In genomic region chr20:63662813-63663189, GRCh38 we compare ENCODE assay signal across 35 cellular contexts.
"Had no signal": no experiment of that assay in that cellular context is flagged by ENCODE, and none has a peak within 500 bp of the region (broad histone marks: within the 10 kb centered on the region; RNA-seq: fewer than 3 reads in every experiment).

No MANE protein-coding gene starts in this region.

- H3K27me3 ChIP-seq: adrenal gland, body of pancreas, brain microvascular endothelial cell, breast epithelium had no signal

- H3K27ac Mint-ChIP-seq: activated B cell treated with CpG ODN at 0.5 μM for 24 hours; activated CD4-positive, alpha-beta memory T cell treated with anti-CD3 and anti-CD28 coated beads for 36 hours; activated CD4-positive, alpha-beta T cell treated with anti-CD3 and anti-CD28 coated beads, Interleukin-2, amount 10 ng/mL, durations not matched to agents 24 days and 14 days; activated CD8-positive, alpha-beta T cell treated with anti-CD3 and anti-CD28 coated beads for 36 hours; activated naive CD4-positive, alpha-beta T cell treated with anti-CD3 and anti-CD28 coated beads for 36 hours; activated naive CD8-positive, alpha-beta T cell treated with anti-CD3 and anti-CD28 coated beads for 36 hours; activated T-cell treated with anti-CD3 and anti-CD28 coated beads, Interleukin-2, amount 50 U/mL, for 72 hours; activated T-helper 1 cell treated with anti-CD3 and anti-CD28 coated beads, Interleukin-12 subunit alpha, Interleukin-12 subunit beta, Interleukin-2, Interleukin-4 antibody, amounts not matched to agents 30 ng/mL and 10 ng/mL and 1 ng/mL, durations not matched to agents 14 hours and 24 hours and 36 hours; activated T-helper 17 cell treated with anti-CD3 and anti-CD28 coated beads, Interleukin-2, amount 50 U/mL, for 72 hours; T-helper 1 cell treated with Interleukin-12 subunit alpha and Interleukin-12 subunit beta and Interleukin-4 antibody, amounts not matched to agents 30 μg/mL and 1 μg/mL, for 36 hours; T-helper 2 cell treated with Interferon-gamma antibody and Interleukin-4, amounts not matched to agents 5 μg/mL and 100 μg/mL, for 36 hours had no signal

- H3K9me3 Mint-ChIP-seq: activated B cell treated with CpG ODN at 0.5 μM for 24 hours; activated CD4-positive, alpha-beta memory T cell treated with anti-CD3 and anti-CD28 coated beads for 36 hours; activated CD4-positive, alpha-beta T cell treated with anti-CD3 and anti-CD28 coated beads, Interleukin-2, amount 10 ng/mL, durations not matched to agents 24 days and 14 days; activated CD8-positive, alpha-beta T cell treated with anti-CD3 and anti-CD28 coated beads for 36 hours; activated naive CD4-positive, alpha-beta T cell treated with anti-CD3 and anti-CD28 coated beads for 36 hours; activated naive CD4-positive, alpha-beta T cell treated with anti-CD3 and anti-CD28 coated beads, Interleukin-2, amount 50 U/mL, for 72 hours; activated naive CD8-positive, alpha-beta T cell treated with anti-CD3 and anti-CD28 coated beads for 36 hours; activated T-cell treated with anti-CD3 and anti-CD28 coated beads, Interleukin-2, amount 50 U/mL, for 4 hours; activated T-cell treated with anti-CD3 and anti-CD28 coated beads, Interleukin-2, amount 50 U/mL, for 72 hours; activated T-helper 1 cell treated with anti-CD3 and anti-CD28 coated beads, Interleukin-12 subunit alpha, Interleukin-12 subunit beta, Interleukin-2, Interleukin-4 antibody, amounts not matched to agents 30 ng/mL and 10 ng/mL and 1 ng/mL, durations not matched to agents 14 hours and 24 hours and 36 hours; activated T-helper 17 cell treated with anti-CD3 and anti-CD28 coated beads, Interleukin-2, amount 50 U/mL, for 72 hours; T-helper 1 cell treated with Interleukin-12 subunit alpha and Interleukin-12 subunit beta and Interleukin-4 antibody, amounts not matched to agents 30 μg/mL and 1 μg/mL, for 36 hours; T-helper 2 cell treated with Interferon-gamma antibody and Interleukin-4, amounts not matched to agents 5 μg/mL and 100 μg/mL, for 36 hours had no signal

- H3K4me3 ChIP-seq: adrenal gland, body of pancreas, breast epithelium had no signal

- H3K36me3 ChIP-seq: breast epithelium had no signal

- H3K4me3 Mint-ChIP-seq: activated CD4-positive, alpha-beta memory T cell treated with anti-CD3 and anti-CD28 coated beads for 36 hours; activated CD4-positive, alpha-beta T cell treated with anti-CD3 and anti-CD28 coated beads, Interleukin-2, amount 10 ng/mL, durations not matched to agents 24 days and 14 days; activated CD8-positive, alpha-beta T cell treated with anti-CD3 and anti-CD28 coated beads for 36 hours; activated naive CD4-positive, alpha-beta T cell treated with anti-CD3 and anti-CD28 coated beads for 36 hours; activated naive CD8-positive, alpha-beta T cell treated with anti-CD3 and anti-CD28 coated beads for 36 hours; activated T-cell treated with anti-CD3 and anti-CD28 coated beads, Interleukin-2, amount 50 U/mL, for 4 hours; activated T-cell treated with anti-CD3 and anti-CD28 coated beads, Interleukin-2, amount 50 U/mL, for 72 hours; activated T-helper 1 cell treated with anti-CD3 and anti-CD28 coated beads, Interleukin-12 subunit alpha, Interleukin-12 subunit beta, Interleukin-2, Interleukin-4 antibody, amounts not matched to agents 30 ng/mL and 10 ng/mL and 1 ng/mL, durations not matched to agents 14 hours and 24 hours and 36 hours; activated T-helper 17 cell treated with anti-CD3 and anti-CD28 coated beads, Interleukin-2, amount 50 U/mL, for 72 hours; T-helper 1 cell treated with Interleukin-12 subunit alpha and Interleukin-12 subunit beta and Interleukin-4 antibody, amounts not matched to agents 30 μg/mL and 1 μg/mL, for 36 hours; T-helper 2 cell treated with Interferon-gamma antibody and Interleukin-4, amounts not matched to agents 5 μg/mL and 100 μg/mL, for 36 hours had no signal

- H3K9me3 ChIP-seq: adrenal gland, body of pancreas, breast epithelium had no signal

- DNase-seq: activated B cell treated with CpG ODN at 0.5 μM for 24 hours; activated CD4-positive, alpha-beta memory T cell treated with anti-CD3 and anti-CD28 coated beads for 36 hours; activated CD4-positive, alpha-beta T cell treated with anti-CD3 and anti-CD28 coated beads for 4 hours; activated CD4-positive, alpha-beta T cell treated with anti-CD3 and anti-CD28 coated beads, Interleukin-2, amount 10 ng/mL, durations not matched to agents 24 days and 14 days; activated CD4-positive, alpha-beta T cell treated with anti-CD3 and anti-CD28 coated beads, Interleukin-2, amount 50 U/mL, for 1 hour; activated CD4-positive, alpha-beta T cell treated with anti-CD3 and anti-CD28 coated beads, Interleukin-2, amount 50 U/mL, for 4 hours; activated CD4-positive, CD25-positive, alpha-beta regulatory T cell treated with anti-CD3 and anti-CD28 coated beads, Interleukin-2, amount 50 U/mL, for 72 hours; activated CD8-positive, alpha-beta memory T cell treated with anti-CD3 and anti-CD28 coated beads, Interleukin-2, amount 50 U/mL, for 4 hours; activated CD8-positive, alpha-beta T cell treated with anti-CD3 and anti-CD28 coated beads for 36 hours; activated effector memory CD4-positive, alpha-beta T cell treated with anti-CD3 and anti-CD28 coated beads, Interleukin-2, amount 50 U/mL, for 16 hours; activated gamma-delta T cell treated with Interleukin-2 at 50 U/mL for 16 hours; activated naive CD4-positive, alpha-beta T cell; activated naive CD4-positive, alpha-beta T cell treated with anti-CD3 and anti-CD28 coated beads for 36 hours; activated naive CD4-positive, alpha-beta T cell treated with anti-CD3 and anti-CD28 coated beads, Interleukin-2, amount 50 U/mL, for 16 hours; activated naive CD8-positive, alpha-beta T cell treated with anti-CD3 and anti-CD28 coated beads for 36 hours; activated T-cell treated with anti-CD3 and anti-CD28 coated beads for 4 hours; activated T-cell treated with anti-CD3 and anti-CD28 coated beads, Interleukin-2, amount 50 U/mL, for 1 hour; activated T-cell treated with anti-CD3 and anti-CD28 coated beads, Interleukin-2, amount 50 U/mL, for 4 hours; activated T-cell treated with anti-CD3 and anti-CD28 coated beads, Interleukin-2, amount 50 U/mL, for 72 hours; adrenal gland; amniotic stem cell; aorta; body of pancreas; brain microvascular endothelial cell; central memory CD4-positive, alpha-beta T cell; T-helper 1 cell; T-helper 2 cell; T-helper 9 cell had no signal

- H3K27me3 Mint-ChIP-seq: activated B cell treated with CpG ODN at 0.5 μM for 24 hours; activated CD4-positive, alpha-beta memory T cell treated with anti-CD3 and anti-CD28 coated beads for 36 hours; activated CD4-positive, alpha-beta T cell treated with anti-CD3 and anti-CD28 coated beads, Interleukin-2, amount 10 ng/mL, durations not matched to agents 24 days and 14 days; activated CD8-positive, alpha-beta T cell treated with anti-CD3 and anti-CD28 coated beads for 36 hours; activated naive CD8-positive, alpha-beta T cell treated with anti-CD3 and anti-CD28 coated beads for 36 hours; activated T-helper 17 cell treated with anti-CD3 and anti-CD28 coated beads, Interleukin-2, amount 50 U/mL, for 72 hours had no signal

- H3K27ac ChIP-seq: adrenal gland, body of pancreas, brain microvascular endothelial cell, breast epithelium, VCaP had no signal
